ENCODE assay signal across 20 cellular contexts in the genomic region with DNA sequence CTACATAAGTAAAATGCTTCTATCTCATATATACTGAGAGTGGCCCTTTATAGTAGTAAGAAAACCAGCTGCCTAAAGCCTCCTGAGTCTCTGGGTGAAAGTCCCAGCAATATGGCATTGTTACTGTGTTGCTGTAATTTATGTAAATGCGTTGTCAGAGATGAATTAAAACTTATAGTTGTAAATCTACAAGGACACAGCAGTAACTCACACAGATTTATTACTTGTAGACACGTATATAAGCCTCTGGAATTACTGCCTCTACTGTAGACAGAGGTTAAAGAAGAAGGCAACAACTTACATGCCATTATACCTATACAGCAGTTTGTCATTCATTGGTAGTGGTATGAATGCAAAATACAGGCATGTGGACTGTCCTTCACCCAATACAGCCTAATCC.
DNase-seq lines count a peak whose midpoint lies in the region; ATAC-seq, FAIRE-seq and TF ChIP-seq lines count a peak whose summit lies in the region.
"Had no signal": no experiment of that assay in that cellular context is flagged by ENCODE, and none has a peak within 500 bp of the region (broad histone marks: within the 10 kb centered on the region; RNA-seq: fewer than 3 reads in every experiment).

No MANE protein-coding gene starts in this region.

- H3K4me1 Mint-ChIP-seq in natural killer cell, result peaks cover 0 to 5% of the 10 kb centered on the region in 2 donors
- H3K4me1 Mint-ChIP-seq in activated T-helper 2 cell treated with anti-CD3 and anti-CD28 coated beads, Interferon-gamma antibody, Interleukin-2, Interleukin-4, amounts not matched to agents 10 μg/mL and 5 μg/mL and 100 μg/mL, durations not matched to agents 14 hours and 24 hours and 36 hours (ENCODE audit: low read depth), result peaks cover 2% of the 10 kb centered on the region

- intact Hi-C loops in natural killer cell (cut with micrococcal nuclease) (no loop called here), pancreas (cut with DNase I) (no loop called here)
- intact Hi-C loops in activated T-helper 2 cell treated with anti-CD3 and anti-CD28 coated beads, Interferon-gamma antibody, Interleukin-2, Interleukin-4, amounts not matched to agents 10 μg/mL and 5 μg/mL and 100 μg/mL, durations not matched to agents 14 hours and 24 hours and 36 hours (cut with micrococcal nuclease), result no loop called here

- DNase-seq in D721Med (ENCODE audit: insufficient read length, low spot score) (no peak), HEK293T (ENCODE audit: extremely low spot score) (no peak), NCI-H69 (lab: John Stamatoyannopoulos, UW) (peak; percentile 73), left kidney (ENCODE audit: low read depth, low spot score) (peak; percentile 11), natural killer cell (no peak), pancreas (no peak), dermis blood vessel endothelial cell (no peak)
- no peak for DNase-seq in activated T-helper 2 cell treated with anti-CD3 and anti-CD28 coated beads, Interferon-gamma antibody, Interleukin-2, Interleukin-4, amounts not matched to agents 10 μg/mL and 5 μg/mL and 100 μg/mL, durations not matched to agents 14 hours and 24 hours and 36 hours (ENCODE audit: low spot score)
- DNase-seq: Caco-2; CD4-positive, CD25-positive, alpha-beta regulatory T cell; CD8-positive, alpha-beta T cell; DMS153; DND-41 had no signal

- no peaks in the 10 kb centered on the region for H3K27me3 Mint-ChIP-seq in natural killer cell (ENCODE audit: low read depth in 2 of 2)
- no peaks in the 10 kb centered on the region for H3K27me3 Mint-ChIP-seq in activated T-helper 2 cell treated with anti-CD3 and anti-CD28 coated beads, Interferon-gamma antibody, Interleukin-2, Interleukin-4, amounts not matched to agents 10 μg/mL and 5 μg/mL and 100 μg/mL, durations not matched to agents 14 hours and 24 hours and 36 hours (ENCODE audit: low read depth)
- H3K27me3 Mint-ChIP-seq: B cell; CD4-positive, CD25-positive, alpha-beta regulatory T cell had no signal

- H3K9me3 Mint-ChIP-seq in natural killer cell, result no peaks in the 10 kb centered on the region
- H3K9me3 Mint-ChIP-seq in activated T-helper 2 cell treated with anti-CD3 and anti-CD28 coated beads, Interferon-gamma antibody, Interleukin-2, Interleukin-4, amounts not matched to agents 10 μg/mL and 5 μg/mL and 100 μg/mL, durations not matched to agents 14 hours and 24 hours and 36 hours, result no peaks in the 10 kb centered on the region
- H3K9me3 Mint-ChIP-seq: CD4-positive, CD25-positive, alpha-beta regulatory T cell; CD8-positive, alpha-beta T cell; GM23338 had no signal

- H3K36me3 Mint-ChIP-seq in natural killer cell, result no peaks in the 10 kb centered on the region
- peaks cover 2% of the 10 kb centered on the region for H3K36me3 Mint-ChIP-seq in activated T-helper 2 cell treated with anti-CD3 and anti-CD28 coated beads, Interferon-gamma antibody, Interleukin-2, Interleukin-4, amounts not matched to agents 10 μg/mL and 5 μg/mL and 100 μg/mL, durations not matched to agents 14 hours and 24 hours and 36 hours (ENCODE audit: low read depth)

- WGBS in pancreas, 2 donors, result 90 to 95% methylated on average over 2 of the region's 2 CpGs

- POLR2A ChIA-PET in HEK293T (lab: Yijun Ruan, JAX), result no interaction called here

- CTCF ChIA-PET in HEK293T (lab: Yijun Ruan, JAX), result no interaction called here

- no peak overlapping the region for H3K4me3 ChIP-seq in pancreas
- H3K4me3 ChIP-seq: BLaER1, GM23338, HAP-1 had no signal

- peak; percentile 100 for FAIRE-seq in D721Med (lab: Jason Lieb, UNC)
- FAIRE-seq in pancreas (lab: Jason Lieb, UNC), result no peak
- FAIRE-seq: G401.6, H54 had no signal

- no peak overlapping the region for H3K27ac Mint-ChIP-seq in natural killer cell
- H3K27ac Mint-ChIP-seq in activated T-helper 2 cell treated with anti-CD3 and anti-CD28 coated beads, Interferon-gamma antibody, Interleukin-2, Interleukin-4, amounts not matched to agents 10 μg/mL and 5 μg/mL and 100 μg/mL, durations not matched to agents 14 hours and 24 hours and 36 hours, result no peak overlapping the region
- H3K27ac Mint-ChIP-seq: B cell; CD4-positive, CD25-positive, alpha-beta regulatory T cell; CD8-positive, alpha-beta T cell; GM23338 had no signal

- no peaks in the 10 kb centered on the region for H3K36me3 ChIP-seq in pancreas
- H3K36me3 ChIP-seq: BLaER1, HAP-1 had no signal

- H3K27ac ChIP-seq in pancreas, result no peak overlapping the region
- H3K27ac ChIP-seq: BLaER1, C4-2B had no signal

- H3K27me3 ChIP-seq in pancreas, result no peaks in the 10 kb centered on the region
- H3K27me3 ChIP-seq: BLaER1 had no signal

- no peak overlapping the region for H3K4me3 Mint-ChIP-seq in natural killer cell
- no peak overlapping the region for H3K4me3 Mint-ChIP-seq in activated T-helper 2 cell treated with anti-CD3 and anti-CD28 coated beads, Interferon-gamma antibody, Interleukin-2, Interleukin-4, amounts not matched to agents 10 μg/mL and 5 μg/mL and 100 μg/mL, durations not matched to agents 14 hours and 24 hours and 36 hours (ENCODE audit: low read depth)
- H3K4me3 Mint-ChIP-seq: B cell; CD4-positive, CD25-positive, alpha-beta regulatory T cell; CD8-positive, alpha-beta T cell; GM23338 had no signal

- no peak for ATAC-seq in natural killer cell
- no peak for ATAC-seq in pancreas
- ATAC-seq: CD8-positive, alpha-beta T cell had no signal

- no peaks in the 10 kb centered on the region for H3K4me1 ChIP-seq in pancreas
- H3K4me1 ChIP-seq: Caco-2 had no signal

- H3K9me3 ChIP-seq in pancreas, result no peaks in the 10 kb centered on the region
- H3K9me3 ChIP-seq: BLaER1, Caco-2, HAP-1 had no signal

- TF ChIP-seq CTCF in D721Med (IDR thresholded peaks at IDR 0.05; ENCODE audit: insufficient read depth, missing control alignments) (no peak), natural killer cell (IDR thresholded peaks at IDR 0.05) (no peak), pancreas (IDR thresholded peaks at IDR 0.05) (no peak)

TF ChIP-seq in HEK293T, 16 proteins besides CTCF, POLR2A, EP300 and RAD21:
- TF ChIP-seq SP1 (IDR thresholded peaks at IDR 0.05) (no peak), PKNOX1 (IDR thresholded peaks at IDR 0.05) (peak; percentile 94), NFRKB (IDR thresholded peaks at IDR 0.05) (no peak)
TF ChIP-seq in HEK293T: peak in this region for 1.

Comparison
In these comparisons a context has a peak if more than half of its experiments do, and no peak if none do; other contexts are left out.
1. DNase-seq: peak in NCI-H69 (single experiment) and left kidney (single experiment); none in D721Med (single experiment), HEK293T (single experiment), natural killer cell (single experiment), activated T-helper 2 cell treated with anti-CD3 and anti-CD28 coated beads, Interferon-gamma antibody, Interleukin-2, Interleukin-4, amounts not matched to agents 10 μg/mL and 5 μg/mL and 100 μg/mL, durations not matched to agents 14 hours and 24 hours and 36 hours (single experiment), pancreas (0 of 6) and dermis blood vessel endothelial cell (single experiment).